2 cellular contexts compared by ENCODE assay signal in the genomic region with DNA sequence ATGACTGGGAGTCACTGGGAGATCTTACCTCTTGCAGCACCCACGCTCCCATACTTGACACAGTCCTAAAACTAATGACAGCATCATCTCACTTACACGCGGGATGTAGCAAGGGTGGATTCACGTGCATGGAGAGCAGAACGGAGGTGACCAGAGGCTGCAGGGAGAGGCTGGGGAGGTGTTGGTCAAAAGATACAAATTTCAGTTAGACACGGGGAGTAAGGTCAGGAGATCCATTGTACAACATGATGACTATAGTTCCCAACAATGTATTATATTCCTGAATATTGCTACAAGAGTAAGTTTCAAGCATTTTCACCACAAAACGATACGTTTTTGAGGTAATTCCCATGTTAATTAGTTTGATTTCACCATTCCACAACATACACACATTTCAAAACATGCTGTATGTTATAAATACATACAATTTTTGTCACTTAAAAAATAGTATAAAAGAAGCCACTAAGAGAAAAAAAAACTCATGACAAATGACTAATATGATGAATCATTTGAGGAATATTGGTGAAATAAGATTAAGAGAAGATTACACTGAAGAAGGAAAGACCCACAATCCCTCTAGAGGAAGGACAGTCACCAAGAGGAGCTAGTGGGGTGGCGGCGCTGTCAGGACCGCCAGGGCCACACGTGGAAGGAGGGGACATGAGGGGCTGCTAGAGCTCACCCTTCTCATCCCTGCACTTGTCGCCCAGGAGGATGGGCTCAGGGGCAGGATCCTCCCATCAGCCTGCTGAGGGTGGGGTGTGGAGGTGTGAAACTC.
TF ChIP-seq lines count a peak whose summit lies in the region.

No MANE protein-coding gene starts in this region.

TF ChIP-seq in SK-N-SH, 30 proteins besides CTCF, POLR2A, EP300 and RAD21:
- TF ChIP-seq, protein P1, sequence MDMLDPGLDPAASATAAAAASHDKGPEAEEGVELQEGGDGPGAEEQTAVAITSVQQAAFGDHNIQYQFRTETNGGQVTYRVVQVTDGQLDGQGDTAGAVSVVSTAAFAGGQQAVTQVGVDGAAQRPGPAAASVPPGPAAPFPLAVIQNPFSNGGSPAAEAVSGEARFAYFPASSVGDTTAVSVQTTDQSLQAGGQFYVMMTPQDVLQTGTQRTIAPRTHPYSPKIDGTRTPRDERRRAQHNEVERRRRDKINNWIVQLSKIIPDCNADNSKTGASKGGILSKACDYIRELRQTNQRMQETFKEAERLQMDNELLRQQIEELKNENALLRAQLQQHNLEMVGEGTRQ (IDR thresholded peaks at IDR 0.05; ENCODE audit: borderline replicate concordance, low read depth, low read length), result no peak
- TF ChIP-seq TCF12 (IDR thresholded peaks at IDR 0.05) (peak; percentile 25; the same call in 1 of the 2 replicates), FOXJ3 (CRISPR knock-in tag; IDR thresholded peaks at IDR 0.05) (no peak), FOSL2 (IDR thresholded peaks at IDR 0.05; ENCODE audit: borderline replicate concordance, low read depth) (peak; percentile 81), JUND (IDR thresholded peaks at IDR 0.05) (peak; percentile 47; the same call in 1 of the 2 replicates), POLR2AphosphoS5 (IDR thresholded peaks at IDR 0.05; ENCODE audit: low read depth, low read length) (no peak)

TF ChIP-seq in SK-N-SH treated with all-trans-retinoic acid at 6 μM for 48 hours, 23 proteins besides CTCF, POLR2A, EP300 and RAD21:
- no peak for TF ChIP-seq GLIS3 (CRISPR knock-in tag; IDR thresholded peaks at IDR 0.05)
- TF ChIP-seq, protein P2, sequence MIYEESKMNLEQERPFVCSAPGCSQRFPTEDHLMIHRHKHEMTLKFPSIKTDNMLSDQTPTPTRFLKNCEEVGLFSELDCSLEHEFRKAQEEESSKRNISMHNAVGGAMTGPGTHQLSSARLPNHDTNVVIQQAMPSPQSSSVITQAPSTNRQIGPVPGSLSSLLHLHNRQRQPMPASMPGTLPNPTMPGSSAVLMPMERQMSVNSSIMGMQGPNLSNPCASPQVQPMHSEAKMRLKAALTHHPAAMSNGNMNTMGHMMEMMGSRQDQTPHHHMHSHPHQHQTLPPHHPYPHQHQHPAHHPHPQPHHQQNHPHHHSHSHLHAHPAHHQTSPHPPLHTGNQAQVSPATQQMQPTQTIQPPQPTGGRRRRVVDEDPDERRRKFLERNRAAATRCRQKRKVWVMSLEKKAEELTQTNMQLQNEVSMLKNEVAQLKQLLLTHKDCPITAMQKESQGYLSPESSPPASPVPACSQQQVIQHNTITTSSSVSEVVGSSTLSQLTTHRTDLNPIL (CRISPR knock-in tag; IDR thresholded peaks at IDR 0.05; ENCODE audit: low read depth), result no peak
- TF ChIP-seq SNAI2 (CRISPR knock-in tag; IDR thresholded peaks at IDR 0.05), result no peak
- no peak for TF ChIP-seq OSR1 (CRISPR knock-in tag; IDR thresholded peaks at IDR 0.05)
- TF ChIP-seq ISL1 (CRISPR knock-in tag; IDR thresholded peaks at IDR 0.05), result no peak
- TF ChIP-seq ZNF70 (CRISPR knock-in tag; IDR thresholded peaks at IDR 0.05), result no peak
- no peak for TF ChIP-seq TCF4 (CRISPR knock-in tag; IDR thresholded peaks at IDR 0.05; ENCODE audit: borderline replicate concordance)
- no peak for TF ChIP-seq ZNF8 (CRISPR knock-in tag; IDR thresholded peaks at IDR 0.05)
- TF ChIP-seq, protein P3, sequence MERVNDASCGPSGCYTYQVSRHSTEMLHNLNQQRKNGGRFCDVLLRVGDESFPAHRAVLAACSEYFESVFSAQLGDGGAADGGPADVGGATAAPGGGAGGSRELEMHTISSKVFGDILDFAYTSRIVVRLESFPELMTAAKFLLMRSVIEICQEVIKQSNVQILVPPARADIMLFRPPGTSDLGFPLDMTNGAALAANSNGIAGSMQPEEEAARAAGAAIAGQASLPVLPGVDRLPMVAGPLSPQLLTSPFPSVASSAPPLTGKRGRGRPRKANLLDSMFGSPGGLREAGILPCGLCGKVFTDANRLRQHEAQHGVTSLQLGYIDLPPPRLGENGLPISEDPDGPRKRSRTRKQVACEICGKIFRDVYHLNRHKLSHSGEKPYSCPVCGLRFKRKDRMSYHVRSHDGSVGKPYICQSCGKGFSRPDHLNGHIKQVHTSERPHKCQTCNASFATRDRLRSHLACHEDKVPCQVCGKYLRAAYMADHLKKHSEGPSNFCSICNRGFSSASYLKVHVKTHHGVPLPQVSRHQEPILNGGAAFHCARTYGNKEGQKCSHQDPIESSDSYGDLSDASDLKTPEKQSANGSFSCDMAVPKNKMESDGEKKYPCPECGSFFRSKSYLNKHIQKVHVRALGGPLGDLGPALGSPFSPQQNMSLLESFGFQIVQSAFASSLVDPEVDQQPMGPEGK (CRISPR knock-in tag; IDR thresholded peaks at IDR 0.05; ENCODE audit: borderline replicate concordance), result no peak
- no peak for TF ChIP-seq ZFP3 (CRISPR knock-in tag; IDR thresholded peaks at IDR 0.05)
- TF ChIP-seq, protein P4, sequence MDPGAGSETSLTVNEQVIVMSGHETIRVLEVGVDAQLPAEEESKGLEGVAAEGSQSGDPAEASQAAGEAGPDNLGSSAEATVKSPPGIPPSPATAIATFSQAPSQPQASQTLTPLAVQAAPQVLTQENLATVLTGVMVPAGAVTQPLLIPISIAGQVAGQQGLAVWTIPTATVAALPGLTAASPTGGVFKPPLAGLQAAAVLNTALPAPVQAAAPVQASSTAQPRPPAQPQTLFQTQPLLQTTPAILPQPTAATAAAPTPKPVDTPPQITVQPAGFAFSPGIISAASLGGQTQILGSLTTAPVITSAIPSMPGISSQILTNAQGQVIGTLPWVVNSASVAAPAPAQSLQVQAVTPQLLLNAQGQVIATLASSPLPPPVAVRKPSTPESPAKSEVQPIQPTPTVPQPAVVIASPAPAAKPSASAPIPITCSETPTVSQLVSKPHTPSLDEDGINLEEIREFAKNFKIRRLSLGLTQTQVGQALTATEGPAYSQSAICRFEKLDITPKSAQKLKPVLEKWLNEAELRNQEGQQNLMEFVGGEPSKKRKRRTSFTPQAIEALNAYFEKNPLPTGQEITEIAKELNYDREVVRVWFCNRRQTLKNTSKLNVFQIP (CRISPR knock-in tag; IDR thresholded peaks at IDR 0.05; ENCODE audit: borderline replicate concordance, low read depth), result no peak
- no peak for TF ChIP-seq PPARA (CRISPR knock-in tag; IDR thresholded peaks at IDR 0.05; ENCODE audit: borderline replicate concordance)
- TF ChIP-seq, protein P5, sequence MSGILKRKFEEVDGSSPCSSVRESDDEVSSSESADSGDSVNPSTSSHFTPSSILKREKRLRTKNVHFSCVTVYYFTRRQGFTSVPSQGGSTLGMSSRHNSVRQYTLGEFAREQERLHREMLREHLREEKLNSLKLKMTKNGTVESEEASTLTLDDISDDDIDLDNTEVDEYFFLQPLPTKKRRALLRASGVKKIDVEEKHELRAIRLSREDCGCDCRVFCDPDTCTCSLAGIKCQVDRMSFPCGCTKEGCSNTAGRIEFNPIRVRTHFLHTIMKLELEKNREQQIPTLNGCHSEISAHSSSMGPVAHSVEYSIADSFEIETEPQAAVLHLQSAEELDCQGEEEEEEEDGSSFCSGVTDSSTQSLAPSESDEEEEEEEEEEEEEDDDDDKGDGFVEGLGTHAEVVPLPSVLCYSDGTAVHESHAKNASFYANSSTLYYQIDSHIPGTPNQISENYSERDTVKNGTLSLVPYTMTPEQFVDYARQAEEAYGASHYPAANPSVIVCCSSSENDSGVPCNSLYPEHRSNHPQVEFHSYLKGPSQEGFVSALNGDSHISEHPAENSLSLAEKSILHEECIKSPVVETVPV (CRISPR knock-in tag; IDR thresholded peaks at IDR 0.05), result no peak
- no peak for TF ChIP-seq RARB (CRISPR knock-in tag; IDR thresholded peaks at IDR 0.05)
- TF ChIP-seq ESRRG (CRISPR knock-in tag; IDR thresholded peaks at IDR 0.05), result no peak
- TF ChIP-seq BACH2 (CRISPR knock-in tag; IDR thresholded peaks at IDR 0.05; ENCODE audit: borderline replicate concordance), result no peak
- no peak for TF ChIP-seq TOX (CRISPR knock-in tag; IDR thresholded peaks at IDR 0.05; ENCODE audit: borderline replicate concordance)
- no peak for TF ChIP-seq ZC3H10 (CRISPR knock-in tag; IDR thresholded peaks at IDR 0.05)
- TF ChIP-seq ARNTL (CRISPR knock-in tag; IDR thresholded peaks at IDR 0.05; ENCODE audit: borderline replicate concordance, low read depth), result no peak
- no peak for TF ChIP-seq CSDC2 (CRISPR knock-in tag; IDR thresholded peaks at IDR 0.05)
